ENCODE assay signal across 8 cellular contexts in genomic region chr1:54199765-54200518, GRCh38. TPM values are rescaled to one million over a fixed set of nuclear protein-coding genes. Genes with fewer than 3 reads are reported as not detected.
DNase-seq lines count a peak whose midpoint lies in the region; ATAC-seq and TF ChIP-seq lines count a peak whose summit lies in the region.

Gene CYB5RL, minus strand, starts transcription at chr1:54200030. Its CDS starts 4,414 bp downstream, at chr1:54195616.
Gene MRPL37, plus strand, starts transcription at chr1:54200167. Its CDS starts 77 bp downstream, at chr1:54200244.

- TF ChIP-seq CTCF in lower leg skin (IDR thresholded peaks at IDR 0.05), result no peak

- ATAC-seq in GM19455 (IDR thresholded peaks at IDR 0.05; ENCODE audit: unreplicated experiment), result peak; percentile 98

- peak within 1 kb of the TSS; percentile 72 for H3K27ac ChIP-seq in CD4-positive, alpha-beta memory T cell (ENCODE audit: low read depth, low read length)

- H3K9me3 Mint-ChIP-seq in CD4-positive, alpha-beta memory T cell, result no peaks in the 10 kb centered on the region
- H3K9me3 Mint-ChIP-seq in activated CD4-positive, alpha-beta memory T cell treated with anti-CD3 and anti-CD28 coated beads for 36 hours, result no peaks in the 10 kb centered on the region

- peak within 1 kb of the TSS; percentile 89 to 95 (median 92) for H3K4me3 Mint-ChIP-seq in CD4-positive, alpha-beta memory T cell
- H3K4me3 Mint-ChIP-seq in activated CD4-positive, alpha-beta memory T cell treated with anti-CD3 and anti-CD28 coated beads for 36 hours, result peak within 1 kb of the TSS; percentile 90

- H3K27me3 Mint-ChIP-seq in CD4-positive, alpha-beta memory T cell, result no peaks in the 10 kb centered on the region
- H3K27me3 Mint-ChIP-seq in activated CD4-positive, alpha-beta memory T cell treated with anti-CD3 and anti-CD28 coated beads for 36 hours, result no peaks in the 10 kb centered on the region

- H3K4me1 ChIP-seq in CD4-positive, alpha-beta memory T cell (ENCODE audit: insufficient read depth, low read length), result peaks cover 29% of the 10 kb centered on the region

- peak; percentile 90 to 95 (median 92) for DNase-seq in CD4-positive, alpha-beta memory T cell
- peak; percentile 94 for DNase-seq in HK-2 (ENCODE audit: unreplicated experiment)
- DNase-seq in NCI-H82 treated with DMSO at 0.1 percent for 48 hours (lab: John Stamatoyannopoulos, UW; ENCODE audit: unreplicated experiment), result peak; percentile 98
- DNase-seq in activated CD4-positive, alpha-beta memory T cell treated with anti-CD3 and anti-CD28 coated beads for 36 hours, result peak; percentile 94
- peak; percentile 95 for DNase-seq in ecto neural progenitor cell (ENCODE audit: low spot score)
- peak; percentile 95 to 98 for DNase-seq in lower leg skin (ENCODE audit: low spot score in 2 of 2)
- peak; percentile 78 to 90 for DNase-seq in stimulated activated CD4-positive, alpha-beta T cell treated with anti-CD3 and anti-CD28 coated beads, Interleukin-4, amount 100 ng/mL, for 4 hours

- H3K36me3 Mint-ChIP-seq in CD4-positive, alpha-beta memory T cell, result peaks cover 2 to 20% of the 10 kb centered on the region in 2 donors
- peaks cover 7% of the 10 kb centered on the region for H3K36me3 Mint-ChIP-seq in activated CD4-positive, alpha-beta memory T cell treated with anti-CD3 and anti-CD28 coated beads for 36 hours

- no peaks in the 10 kb centered on the region for H3K27me3 ChIP-seq in CD4-positive, alpha-beta memory T cell (ENCODE audit: insufficient read depth, low read length)

- 0 to 1% methylated on average over 31 to 49 of the region's 51 CpGs for WGBS in lower leg skin, 2 donors

- no peak for TF ChIP-seq POLR2A in lower leg skin (IDR thresholded peaks at IDR 0.05)

- H3K27ac Mint-ChIP-seq in CD4-positive, alpha-beta memory T cell, result peak within 1 kb of the TSS; percentile 83 to 95 (median 93)
- H3K27ac Mint-ChIP-seq in activated CD4-positive, alpha-beta memory T cell treated with anti-CD3 and anti-CD28 coated beads for 36 hours, result peak within 1 kb of the TSS; percentile 75

- peaks cover 17 to 40% (median 30%) of the 10 kb centered on the region in 4 donors for H3K4me1 Mint-ChIP-seq in CD4-positive, alpha-beta memory T cell
- H3K4me1 Mint-ChIP-seq in activated CD4-positive, alpha-beta memory T cell treated with anti-CD3 and anti-CD28 coated beads for 36 hours (ENCODE audit: low read depth), result peaks cover 29% of the 10 kb centered on the region

- H3K4me3 ChIP-seq in CD4-positive, alpha-beta memory T cell (ENCODE audit: low read length in 2 of 2), result peak within 1 kb of the TSS; percentile 76 to 83
- peak within 1 kb of the TSS; percentile 77 for H3K4me3 ChIP-seq in lower leg skin (ENCODE audit: low read depth, poor library complexity, severe bottlenecking)

- peaks cover 7% of the 10 kb centered on the region for H3K36me3 ChIP-seq in CD4-positive, alpha-beta memory T cell (ENCODE audit: insufficient read depth, low read length)

- no peaks in the 10 kb centered on the region for H3K9me3 ChIP-seq in CD4-positive, alpha-beta memory T cell (ENCODE audit: control insufficient read depth in 1 of 2, low read length in 2 of 2)

- POLR2A ChIA-PET in CD4-positive, alpha-beta memory T cell (lab: Charles Lee; ENCODE audit: partially characterized antibody), result interaction anchor here (0.6 to 2.6 kb wide), 16 partner anchors 10 to 289 kb away, joined by 3 to 20 read pairs (median 4); partner anchors contain the start of genes IFT25, LRRC42 and SSBP3
- POLR2A ChIA-PET in activated CD4-positive, alpha-beta memory T cell treated with anti-CD3 and anti-CD28 coated beads for 36 hours (lab: Charles Lee), result interaction anchor here (0.7 to 1.5 kb wide), 6 partner anchors 12 to 516 kb away, joined by 3 to 4 read pairs (median 3); partner anchors contain the start of gene TMEM59

- CTCF ChIA-PET in CD4-positive, alpha-beta memory T cell (lab: Charles Lee; ENCODE audit: partially characterized antibody), result interaction anchor here (0.9 to 2.6 kb wide), 3 partner anchors 18 to 602 kb away, joined by 3 to 8 read pairs (median 4); no protein-coding TSS in a partner anchor
- CTCF ChIA-PET in activated CD4-positive, alpha-beta memory T cell treated with anti-CD3 and anti-CD28 coated beads for 36 hours (lab: Charles Lee), result interaction anchor here (0.7 to 3.6 kb wide), 4 partner anchors 10 to 289 kb away, joined by 3 to 16 read pairs (median 10); no protein-coding TSS in a partner anchor

- intact Hi-C loops in CD4-positive, alpha-beta memory T cell (cut with micrococcal nuclease), result loop anchor here (1.0 to 5.0 kb wide), 2 partner anchors 207 to 287 kb away; no protein-coding TSS in a partner anchor
- intact Hi-C loops in activated CD4-positive, alpha-beta memory T cell treated with anti-CD3 and anti-CD28 coated beads for 36 hours (cut with micrococcal nuclease), result loop anchor here (1.0 to 2.0 kb wide), 5 partner anchors 31 to 288 kb away; partner anchors contain the start of genes SSBP3, TCEANC2 and TMEM59
- intact Hi-C loops in lower leg skin (cut with DNase I; ENCODE audit: low total_unique reads), result no loop called here

RNA-seq across cellular contexts. Expression of gene CYB5RL, which starts in this region (rescaled TPM):
- 10 to 100 TPM; 10.5 to 10.7 TPM for total RNA-seq in CD4-positive, alpha-beta memory T cell
- 1 to 10 TPM; 1.3 to 4.4 TPM for polyA plus RNA-seq in CD4-positive, alpha-beta memory T cell
- total RNA-seq in activated CD4-positive, alpha-beta memory T cell treated with anti-CD3 and anti-CD28 coated beads for 36 hours, result 10 to 100 TPM; 12.8 to 13.0 TPM
- total RNA-seq in lower leg skin, result 10 to 100 TPM in 1 of 4 donors, 1 to 10 TPM in 3; 2.4 to 15.2 (median 5.6) TPM

RNA-seq across cellular contexts. Expression of gene MRPL37, which starts in this region (rescaled TPM):
- total RNA-seq in CD4-positive, alpha-beta memory T cell, result 10 to 100 TPM; 33.4 to 39.0 TPM
- 10 to 100 TPM; 53.2 to 89.1 TPM for polyA plus RNA-seq in CD4-positive, alpha-beta memory T cell
- total RNA-seq in activated CD4-positive, alpha-beta memory T cell treated with anti-CD3 and anti-CD28 coated beads for 36 hours, result 100 to 1,000 TPM; 157 to 166 TPM
- total RNA-seq in lower leg skin, result 10 to 100 TPM; 55.7 to 76.4 (median 68.3) TPM

Comparison
In these comparisons a context has a peak if more than half of its experiments do, and no peak if none do; other contexts are left out.
1. Peak in every context shown above with its lines: DNase-seq, ATAC-seq, H3K4me3 ChIP-seq and H3K27ac ChIP-seq.